Comparison of ENCODE assay signal across 9 cellular contexts in genomic region chr17:78390241-78391050, GRCh38. TPM values are rescaled to one million over a fixed set of nuclear protein-coding genes. Genes with fewer than 3 reads are reported as not detected.
DNase-seq lines count a peak whose midpoint lies in the region; ATAC-seq and TF ChIP-seq lines count a peak whose summit lies in the region.
"Had no signal": no experiment of that assay in that cellular context is flagged by ENCODE, and none has a peak within 500 bp of the region (broad histone marks: within the 10 kb centered on the region; RNA-seq: fewer than 3 reads in every experiment).

No MANE protein-coding gene starts in this region.

- CTCF ChIA-PET in RWPE1 (lab: Yijun Ruan, JAX): interaction anchor here (0.7 to 1.7 kb wide), 3 partner anchors 30 to 139 kb away, joined by 3 to 11 read pairs (median 5); no protein-coding TSS in a partner anchor

- no peak for DNase-seq in activated CD4-positive, alpha-beta T cell treated with anti-CD3 and anti-CD28 coated beads, Interleukin-2, amount 10 ng/mL, durations not matched to agents 24 days and 14 days
- DNase-seq in activated CD4-positive, alpha-beta T cell treated with anti-CD3 and anti-CD28 coated beads for 1 hour: no peak
- DNase-seq in RWPE1 (ENCODE audit: low spot score): no peak
- DNase-seq in fibroblast of villous mesenchyme (ENCODE audit: low read depth): peak; percentile 99
- DNase-seq in stimulated activated effector memory CD8-positive, alpha-beta T cell treated with anti-CD3 and anti-CD28 coated beads, Interleukin-12 subunit alpha, Interleukin-12 subunit beta, amount 100 ng/mL, for 72 hours (ENCODE audit: low spot score in 2 of 2): peak in 1 of 2 donors; percentile 55
- no peak for DNase-seq in iPS-NIHi11 (ENCODE audit: low spot score)
- DNase-seq in aorta: no peak
- no peak for DNase-seq in superior temporal gyrus (ENCODE audit: extremely low spot score)

- no peaks in the 10 kb centered on the region for H3K27me3 ChIP-seq in aorta (ENCODE audit: control insufficient read depth in 1 of 2, insufficient read depth in 2 of 2, low read length in 1 of 2)

- no peak overlapping the region for H3K4me3 Mint-ChIP-seq in activated CD4-positive, alpha-beta T cell treated with anti-CD3 and anti-CD28 coated beads, Interleukin-2, amount 10 ng/mL, durations not matched to agents 24 days and 14 days
- H3K4me3 Mint-ChIP-seq in stimulated activated effector memory CD8-positive, alpha-beta T cell treated with anti-CD3 and anti-CD28 coated beads, Interleukin-12 subunit alpha, Interleukin-12 subunit beta, amount 100 ng/mL, for 72 hours: peak overlapping the region; percentile 43

- H3K36me3 ChIP-seq in aorta (ENCODE audit: control insufficient read depth in 1 of 2, insufficient read depth in 2 of 2, low read length in 1 of 2): no peaks in the 10 kb centered on the region

- no peaks in the 10 kb centered on the region for H3K9me3 ChIP-seq in aorta (ENCODE audit: control insufficient read depth, low read length)

- 75 to 83% methylated on average over 15 of the region's 15 CpGs for WGBS in aorta, 2 donors

- H3K27ac ChIP-seq in RWPE1 (peak overlapping the region; percentile 66), aorta (ENCODE audit: low read depth in 1 of 2, low read length in 2 of 2) (no peak overlapping the region)
- H3K27ac ChIP-seq: parathyroid adenoma had no signal

- peak; percentile 61 for ATAC-seq in stimulated activated effector memory CD8-positive, alpha-beta T cell treated with anti-CD3 and anti-CD28 coated beads, Interleukin-12 subunit alpha, Interleukin-12 subunit beta, amount 100 ng/mL, for 72 hours
- ATAC-seq in aorta (ENCODE audit: low FRiP score): no peak

- peak overlapping the region; percentile 66 for H3K27ac Mint-ChIP-seq in activated CD4-positive, alpha-beta T cell treated with anti-CD3 and anti-CD28 coated beads, Interleukin-2, amount 10 ng/mL, durations not matched to agents 24 days and 14 days
- H3K27ac Mint-ChIP-seq in stimulated activated effector memory CD8-positive, alpha-beta T cell treated with anti-CD3 and anti-CD28 coated beads, Interleukin-12 subunit alpha, Interleukin-12 subunit beta, amount 100 ng/mL, for 72 hours: peak overlapping the region; percentile 80

- TF ChIP-seq CTCF in RWPE1 (conservative IDR thresholded peaks at IDR 0.05; ENCODE audit: low read depth) (no peak), fibroblast of villous mesenchyme (IDR thresholded peaks at IDR 0.05; ENCODE audit: insufficient read depth, low read depth, low read length) (no peak)

- peaks cover 0 to 3% of the 10 kb centered on the region in 2 donors for H3K4me1 ChIP-seq in aorta (ENCODE audit: control insufficient read depth in 1 of 2, insufficient read depth in 2 of 2, low read length in 2 of 2)

- H3K27me3 Mint-ChIP-seq in activated CD4-positive, alpha-beta T cell treated with anti-CD3 and anti-CD28 coated beads, Interleukin-2, amount 10 ng/mL, durations not matched to agents 24 days and 14 days: no peaks in the 10 kb centered on the region

- H3K4me1 Mint-ChIP-seq in activated CD4-positive, alpha-beta T cell treated with anti-CD3 and anti-CD28 coated beads, Interleukin-2, amount 10 ng/mL, durations not matched to agents 24 days and 14 days: peaks cover 52% of the 10 kb centered on the region
- H3K4me1 Mint-ChIP-seq in stimulated activated effector memory CD8-positive, alpha-beta T cell treated with anti-CD3 and anti-CD28 coated beads, Interleukin-12 subunit alpha, Interleukin-12 subunit beta, amount 100 ng/mL, for 72 hours: peaks cover 69% of the 10 kb centered on the region

- intact Hi-C loops in activated CD4-positive, alpha-beta T cell treated with anti-CD3 and anti-CD28 coated beads, Interleukin-2, amount 10 ng/mL, durations not matched to agents 24 days and 14 days (cut with micrococcal nuclease): no loop called here
- intact Hi-C loops in aorta (cut with DNase I): no loop called here

- POLR2A ChIA-PET in RWPE1 (lab: Yijun Ruan, JAX; ENCODE audit: low non-redundant PET): no interaction called here

- no peak overlapping the region for H3K4me3 ChIP-seq in fibroblast of villous mesenchyme (ENCODE audit: low read depth, low read length)
- H3K4me3 ChIP-seq in aorta (ENCODE audit: low read length in 2 of 2): no peak overlapping the region

- no peaks in the 10 kb centered on the region for H3K9me3 Mint-ChIP-seq in activated CD4-positive, alpha-beta T cell treated with anti-CD3 and anti-CD28 coated beads, Interleukin-2, amount 10 ng/mL, durations not matched to agents 24 days and 14 days
- H3K9me3 Mint-ChIP-seq in stimulated activated effector memory CD8-positive, alpha-beta T cell treated with anti-CD3 and anti-CD28 coated beads, Interleukin-12 subunit alpha, Interleukin-12 subunit beta, amount 100 ng/mL, for 72 hours: no peaks in the 10 kb centered on the region

- peaks cover 40% of the 10 kb centered on the region for H3K36me3 Mint-ChIP-seq in activated CD4-positive, alpha-beta T cell treated with anti-CD3 and anti-CD28 coated beads, Interleukin-2, amount 10 ng/mL, durations not matched to agents 24 days and 14 days (ENCODE audit: low read depth)
- H3K36me3 Mint-ChIP-seq in stimulated activated effector memory CD8-positive, alpha-beta T cell treated with anti-CD3 and anti-CD28 coated beads, Interleukin-12 subunit alpha, Interleukin-12 subunit beta, amount 100 ng/mL, for 72 hours: peaks cover 99% of the 10 kb centered on the region

RNA-seq across cellular contexts. Expression of gene PGS1, which starts 12.0 kb away (rescaled TPM):
- total RNA-seq in activated CD4-positive, alpha-beta T cell treated with anti-CD3 and anti-CD28 coated beads, Interleukin-2, amount 10 ng/mL, durations not matched to agents 24 days and 14 days: 65.6 and 67.8 TPM in 2 replicates
- total RNA-seq in fibroblast of villous mesenchyme (30.9 and 35.4 TPM in 2 replicates), aorta (10 to 100 TPM; 46.5 to 67.0 TPM)
- polyA plus RNA-seq in aorta: 10 to 100 TPM in 1 of 2 donors, 1 to 10 TPM in 1; 9.9 to 30.3 TPM

RNA-seq across cellular contexts. Expression of gene SOCS3, which starts 30.6 kb away (rescaled TPM):
- 78.3 and 81.5 TPM in 2 replicates for total RNA-seq in activated CD4-positive, alpha-beta T cell treated with anti-CD3 and anti-CD28 coated beads, Interleukin-2, amount 10 ng/mL, durations not matched to agents 24 days and 14 days
- 59.6 and 70.0 TPM in 2 replicates for total RNA-seq in fibroblast of villous mesenchyme
- 100 to 1,000 TPM; 107 to 182 TPM for total RNA-seq in aorta
- polyA plus RNA-seq in aorta: 10 to 100 TPM; 15.5 to 76.1 TPM
